Comparison of ENCODE assay signal across 8 cellular contexts in the genomic region with DNA sequence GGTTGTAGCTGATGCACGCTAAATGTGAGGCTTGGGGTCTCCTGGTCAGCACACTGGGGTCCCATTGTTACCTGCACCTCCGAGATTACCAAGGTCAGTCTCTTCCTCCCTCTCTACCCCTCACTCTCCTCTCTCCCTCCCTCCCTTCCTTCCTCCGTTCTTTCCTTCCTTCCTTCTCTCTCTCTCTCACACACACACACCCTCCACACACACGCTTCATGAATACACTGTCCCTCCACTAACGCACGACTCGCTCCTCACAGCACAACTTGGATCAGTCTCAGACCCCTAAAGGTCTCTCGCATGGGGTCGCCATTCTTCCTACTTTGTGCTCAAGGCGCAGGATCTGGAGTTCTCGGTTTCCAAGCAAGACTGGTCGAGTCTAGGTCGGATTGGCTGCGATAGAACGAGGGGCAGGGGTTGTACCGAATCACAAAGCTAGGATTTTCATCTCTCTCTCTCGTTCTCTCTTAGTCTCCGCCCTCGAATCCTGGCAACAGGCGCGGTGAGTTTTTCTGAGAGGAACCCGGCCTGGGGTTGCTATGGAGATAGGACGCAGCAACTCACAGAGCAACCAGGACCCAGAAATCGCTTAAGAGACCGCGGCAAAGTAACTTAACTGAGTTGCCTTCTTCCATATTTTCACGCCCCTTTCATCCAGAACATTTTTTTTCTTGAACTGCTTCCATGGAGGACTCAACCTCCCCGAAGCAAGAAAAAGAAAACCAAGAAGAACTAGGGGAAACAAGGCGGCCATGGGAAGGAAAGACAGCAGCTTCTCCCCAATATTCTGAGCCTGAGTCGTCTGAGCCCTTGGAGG. TPM values are rescaled to one million over a fixed set of nuclear protein-coding genes. Genes with fewer than 3 reads are reported as not detected.
DNase-seq lines count a peak whose midpoint lies in the region; ATAC-seq and TF ChIP-seq lines count a peak whose summit lies in the region.

A gene (plus strand): TSS at position 543 of the 820 bp plus-strand sequence. CDS start 145 bp downstream, at position 688.

- no peaks in the 10 kb centered on the region for H3K79me1 ChIP-seq in mesenchymal stem cell (replicated peaks; ENCODE audit: low read length, poor library complexity, severe bottlenecking)

- H3K27ac Mint-ChIP-seq in endodermal cell, result peak within 1 kb of the TSS; percentile 95

- no peaks in the 10 kb centered on the region for H3K4me1 ChIP-seq in endodermal cell (ENCODE audit: control insufficient read depth, insufficient read depth, low read length)
- H3K4me1 ChIP-seq in mesenchymal stem cell (ENCODE audit: control insufficient read depth, insufficient read depth, low read depth, low read length), result peaks cover 6% of the 10 kb centered on the region

- H3K9ac ChIP-seq in endodermal cell (ENCODE audit: extremely low read depth, low read length, poor library complexity, severe bottlenecking) (peak within 1 kb of the TSS; percentile 74), mesenchymal stem cell (ENCODE audit: low read length) (peak within 1 kb of the TSS; percentile 91)

- no peak within 1 kb of the TSS for H2BK120ac ChIP-seq in mesenchymal stem cell (ENCODE audit: low read depth, low read length)

- TF ChIP-seq CTCF in HL-60 (IDR thresholded peaks at IDR 0.05; ENCODE audit: insufficient read depth, low read length) (no peak), endodermal cell (conservative IDR thresholded peaks at IDR 0.05) (no peak)

- peak; percentile 99 for ATAC-seq in GM19467 (IDR thresholded peaks at IDR 0.05; ENCODE audit: unreplicated experiment)

- H3K9me3 Mint-ChIP-seq in endodermal cell, result no peaks in the 10 kb centered on the region

- peak within 1 kb of the TSS in 1 of 2 experiments; percentile 82 for H3K14ac ChIP-seq in mesenchymal stem cell (ENCODE audit: low read length in 2 of 2)

- no peaks in the 10 kb centered on the region for H3K36me3 Mint-ChIP-seq in endodermal cell (ENCODE audit: low read depth)

- H3K27ac ChIP-seq in HL-60 (replicated peaks) (no peak within 1 kb of the TSS), endodermal cell (ENCODE audit: low read depth, low read length) (peak within 1 kb of the TSS; percentile 59), mesenchymal stem cell (ENCODE audit: low read length, poor library complexity, severe bottlenecking) (peak within 1 kb of the TSS; percentile 33)

- peak within 1 kb of the TSS; percentile 48 for H3K4me3 ChIP-seq in HL-60 (replicated peaks; ENCODE audit: insufficient read depth, low read length)
- peak within 1 kb of the TSS; percentile 92 for H3K4me3 ChIP-seq in endodermal cell (ENCODE audit: low read length)
- peak within 1 kb of the TSS; percentile 72 to 92 for H3K4me3 ChIP-seq in mesenchymal stem cell (ENCODE audit: insufficient read depth in 1 of 2, low read depth in 1 of 2, low read length in 2 of 2)

- H3K4me3 Mint-ChIP-seq in endodermal cell, result peak within 1 kb of the TSS; percentile 76

- H2BK12ac ChIP-seq in mesenchymal stem cell (ENCODE audit: low read length in 2 of 2), result peak within 1 kb of the TSS in 1 of 2 experiments; percentile 1

- peaks cover 28% of the 10 kb centered on the region for H3K27me3 Mint-ChIP-seq in endodermal cell (ENCODE audit: insufficient read depth)

- peak within 1 kb of the TSS; percentile 19 for H4K91ac ChIP-seq in mesenchymal stem cell (ENCODE audit: low read length)

- WGBS in endodermal cell (ENCODE audit: insufficient coverage in 1 of 2, insufficient read length in 1 of 2), 2 experiments, result 0 to 1% methylated on average over 26 to 30 of the region's 30 CpGs
- WGBS in mesenchymal stem cell, result 1% methylated on average over 30 of the region's 30 CpGs

- H2BK15ac ChIP-seq in mesenchymal stem cell (ENCODE audit: low read depth, poor library complexity, severe bottlenecking), result no peak within 1 kb of the TSS

- no peak within 1 kb of the TSS for H2AK5ac ChIP-seq in mesenchymal stem cell (ENCODE audit: low read length, severe bottlenecking)

- H3K4ac ChIP-seq in mesenchymal stem cell (ENCODE audit: low read depth in 1 of 2, low read length in 2 of 2), result no peak within 1 kb of the TSS

- H4K8ac ChIP-seq in mesenchymal stem cell (ENCODE audit: low read length), result peak within 1 kb of the TSS; percentile 54

- peak within 1 kb of the TSS; percentile 33 for H2AFZ ChIP-seq in mesenchymal stem cell (ENCODE audit: low read depth, low read length)

- peaks cover 8% of the 10 kb centered on the region for H3K4me1 Mint-ChIP-seq in endodermal cell

- H3K18ac ChIP-seq in mesenchymal stem cell (ENCODE audit: low read depth in 1 of 2, low read length in 2 of 2), result peak within 1 kb of the TSS in 1 of 2 experiments; percentile 79

- H3K23ac ChIP-seq in mesenchymal stem cell (ENCODE audit: low read length in 2 of 2), result no peak within 1 kb of the TSS

- peak within 1 kb of the TSS; percentile 84 for H3K4me2 ChIP-seq in mesenchymal stem cell (ENCODE audit: low read length, poor library complexity, severe bottlenecking)

- H3K36me3 ChIP-seq in endodermal cell (ENCODE audit: control insufficient read depth, insufficient read depth, low read length), result no peaks in the 10 kb centered on the region
- no peaks in the 10 kb centered on the region for H3K36me3 ChIP-seq in mesenchymal stem cell (ENCODE audit: control insufficient read depth in 1 of 2, insufficient read depth in 2 of 2, low read depth in 1 of 2, low read length in 2 of 2)

- H2BK5ac ChIP-seq in mesenchymal stem cell (ENCODE audit: low read depth, low read length, poor library complexity, severe bottlenecking), result no peak within 1 kb of the TSS

- H3K27me3 ChIP-seq in HL-60 (ENCODE audit: insufficient read depth, poor library complexity, severe bottlenecking) (peaks cover 4% of the 10 kb centered on the region), endodermal cell (ENCODE audit: control insufficient read depth, insufficient read depth, low read length, poor library complexity, severe bottlenecking) (peaks cover 23% of the 10 kb centered on the region), mesenchymal stem cell (ENCODE audit: control insufficient read depth in 1 of 2, insufficient read depth in 1 of 2, low read length in 2 of 2) (peaks cover 0 to 6% of the 10 kb centered on the region in 2 experiments)

- H3K9me3 ChIP-seq in endodermal cell (ENCODE audit: control insufficient read depth, low read length), result no peaks in the 10 kb centered on the region
- no peaks in the 10 kb centered on the region for H3K9me3 ChIP-seq in mesenchymal stem cell (ENCODE audit: control insufficient read depth, low read length)

- DNase-seq in CD1c-positive myeloid dendritic cell (ENCODE audit: extremely low spot score) (peak; percentile 75), HL-60 (ENCODE audit: low read depth in 1 of 2, low spot score in 1 of 2) (peak; percentile 54 to 85), NCI-H82 treated with DMSO at 0.1 percent for 48 hours (lab: John Stamatoyannopoulos, UW; ENCODE audit: unreplicated experiment) (peak; percentile 3), endodermal cell (peak; percentile 97), mesenchymal stem cell (peak; percentile 98)
- DNase-seq in activated CD8-positive, alpha-beta memory T cell treated with anti-CD3 and anti-CD28 coated beads for 4 hours (ENCODE audit: low read depth in 2 of 2), result peak; percentile 13 to 15
- DNase-seq in stimulated activated CD8-positive, alpha-beta memory T cell treated with anti-CD3 and anti-CD28 coated beads, Interleukin-12 subunit alpha, Interleukin-12 subunit beta, amount 100 ng/mL, for 24 hours (ENCODE audit: extremely low read depth), result peak; percentile 21

RNA-seq across cellular contexts. Expression of the gene that starts here (rescaled TPM):
- total RNA-seq in endodermal cell, result 1 to 10 TPM in 1 of 2 donors, under 1 TPM in 1; 0.92 to 1.2 TPM
- polyA plus RNA-seq in endodermal cell (2013, experiment 1 of 2), result 1.9 TPM
- 1.9 TPM for polyA plus RNA-seq in endodermal cell (2013, experiment 2 of 2)
- polyA plus RNA-seq in mesenchymal stem cell (2013, experiment 1 of 2), result 0.12 TPM
- 0.10 TPM for polyA plus RNA-seq in mesenchymal stem cell (2013, experiment 2 of 2)

Comparison
In these comparisons a context has a peak if more than half of its experiments do, and no peak if none do; other contexts are left out.
1. DNase-seq: peak in every context shown above with its lines; median percentile 98 in mesenchymal stem cell; 97 in endodermal cell; 75 in CD1c-positive myeloid dendritic cell; 70 in HL-60; 21 in stimulated activated CD8-positive, alpha-beta memory T cell treated with anti-CD3 and anti-CD28 coated beads, Interleukin-12 subunit alpha, Interleukin-12 subunit beta, amount 100 ng/mL, for 24 hours; 14 in activated CD8-positive, alpha-beta memory T cell treated with anti-CD3 and anti-CD28 coated beads for 4 hours; 3 in NCI-H82 treated with DMSO at 0.1 percent for 48 hours.